22 cellular contexts compared by ENCODE assay signal in genomic region chr1:233972951-233973635, GRCh38.
DNase-seq lines count a peak whose midpoint lies in the region; ATAC-seq, FAIRE-seq and TF ChIP-seq lines count a peak whose summit lies in the region.
"Had no signal": no experiment of that assay in that cellular context is flagged by ENCODE, and none has a peak within 500 bp of the region (broad histone marks: within the 10 kb centered on the region; RNA-seq: fewer than 3 reads in every experiment).

No MANE protein-coding gene starts in this region.

- FAIRE-seq in K562 (lab: Jason Lieb, UNC) (peak; percentile 95), urothelium cell line (lab: Jason Lieb, UNC) (no peak)

- no peaks in the 10 kb centered on the region for H3K9me3 Mint-ChIP-seq in MCF 10A (ENCODE audit: unreplicated experiment)
- H3K9me3 Mint-ChIP-seq in activated naive CD4-positive, alpha-beta T cell treated with anti-CD3 and anti-CD28 coated beads, Interleukin-2, amount 50 U/mL, for 72 hours, result no peaks in the 10 kb centered on the region
- H3K9me3 Mint-ChIP-seq: central memory CD8-positive, alpha-beta T cell had no signal

- peak overlapping the region; percentile 88 for H2AFZ ChIP-seq in K562 (ENCODE audit: low read depth, low read length)

- peaks cover 6% of the 10 kb centered on the region for H3K36me3 Mint-ChIP-seq in MCF 10A (ENCODE audit: insufficient read depth, unreplicated experiment)
- no peaks in the 10 kb centered on the region for H3K36me3 Mint-ChIP-seq in activated naive CD4-positive, alpha-beta T cell treated with anti-CD3 and anti-CD28 coated beads, Interleukin-2, amount 50 U/mL, for 72 hours
- H3K36me3 Mint-ChIP-seq: CD8-positive, alpha-beta memory T cell; naive B cell had no signal

- TF ChIP-seq CTCF in MCF 10A (IDR thresholded peaks at IDR 0.05; ENCODE audit: unreplicated experiment) (no peak), breast epithelium (IDR thresholded peaks at IDR 0.05) (no peak), K562 (IDR thresholded peaks at IDR 0.05 in 2 of 3, conservative IDR thresholded peaks at IDR 0.05 in 1 of 3; ENCODE audit: insufficient read depth in 2 of 3, low read depth in 1 of 3, low read length in 3 of 3) (0 out of 6 replicates have a peak, but pooled peaks of 1 of the 3 experiments have one; percentile 8)

- H3K27ac Mint-ChIP-seq in MCF 10A (ENCODE audit: low read depth, unreplicated experiment), result no peak overlapping the region
- H3K27ac Mint-ChIP-seq in activated naive CD4-positive, alpha-beta T cell treated with anti-CD3 and anti-CD28 coated beads, Interleukin-2, amount 50 U/mL, for 72 hours, result no peak overlapping the region
- H3K27ac Mint-ChIP-seq: activated CD4-positive, alpha-beta T cell treated with anti-CD3 and anti-CD28 coated beads for 36 hours; CD8-positive, alpha-beta memory T cell; naive B cell had no signal

- H3K36me3 ChIP-seq in breast epithelium (no peaks in the 10 kb centered on the region), K562 (ENCODE audit: control insufficient read depth, insufficient read depth, low read length) (no peaks in the 10 kb centered on the region)
- H3K36me3 ChIP-seq: ovary, SJSA1, stomach had no signal

- H3K4me1 Mint-ChIP-seq in MCF 10A (ENCODE audit: insufficient read depth, unreplicated experiment), result peaks cover 9% of the 10 kb centered on the region
- H3K4me1 Mint-ChIP-seq: activated CD4-positive, alpha-beta T cell treated with anti-CD3 and anti-CD28 coated beads for 36 hours; CD8-positive, alpha-beta memory T cell; central memory CD8-positive, alpha-beta T cell; naive B cell had no signal

- TF ChIP-seq EP300 in K562 (IDR thresholded peaks at IDR 0.05; ENCODE audit: low read length), result peak; percentile 82

- H3K27me3 ChIP-seq in breast epithelium (no peaks in the 10 kb centered on the region), K562 (ENCODE audit: control insufficient read depth in 2 of 2, insufficient read depth in 2 of 2, low read length in 2 of 2) (no peaks in the 10 kb centered on the region)
- H3K27me3 ChIP-seq: ovary, SJSA1, stomach had no signal

- ATAC-seq in K562 (peak; percentile 97), GM21360 (IDR thresholded peaks at IDR 0.05; ENCODE audit: unreplicated experiment) (no peak)
- no peak for ATAC-seq in activated naive CD4-positive, alpha-beta T cell treated with anti-CD3 and anti-CD28 coated beads, Interleukin-2, amount 50 U/mL, for 72 hours
- ATAC-seq: activated CD4-positive, alpha-beta T cell treated with anti-CD3 and anti-CD28 coated beads for 36 hours had no signal

- no peaks in the 10 kb centered on the region for H4K20me1 ChIP-seq in K562 (replicated peaks; ENCODE audit: control insufficient read depth, insufficient read depth, low read length)

- no peak overlapping the region for H3K4me3 ChIP-seq in breast epithelium
- H3K4me3 ChIP-seq in K562, result no peak overlapping the region
- H3K4me3 ChIP-seq: ovary, SJSA1, stomach had no signal

- peak overlapping the region; percentile 53 for H3K4me2 ChIP-seq in K562 (ENCODE audit: insufficient read depth, low read length)

- DNase-seq in MCF 10A (ENCODE audit: unreplicated experiment) (peak; percentile 43), breast epithelium (ENCODE audit: low spot score in 2 of 2) (no peak), MV-4-11 (lab: John Stamatoyannopoulos, UW) (peak; percentile 54), K562 (ENCODE audit: extremely low read depth in 1 of 4, low spot score in 3 of 4) (peak; percentile 52 to 84 (median 68)), urothelium cell line (ENCODE audit: low spot score) (peak; percentile 16), NCI-H1092 (lab: John Stamatoyannopoulos, UW) (no peak)
- no peak for DNase-seq in activated naive CD4-positive, alpha-beta T cell treated with anti-CD3 and anti-CD28 coated beads, Interleukin-2, amount 50 U/mL, for 72 hours (ENCODE audit: low spot score in 2 of 2)
- DNase-seq: activated CD4-positive, alpha-beta T cell treated with anti-CD3 and anti-CD28 coated beads for 36 hours; activated effector memory CD4-positive, alpha-beta T cell treated with Interleukin-2 at 50 U/mL for 16 hours; amniotic stem cell; CD8-positive, alpha-beta memory T cell; DND-41; effector memory CD4-positive, alpha-beta T cell; islet precursor cell; naive B cell; NCI-H2029 treated with DMSO at 0.1 percent for 48 hours; ovary; stimulated activated CD4-positive, alpha-beta T cell treated with anti-CD3 and anti-CD28 coated beads, Interleukin-2, amount 100 ng/mL, for 24 hours; stomach had no signal

- intact Hi-C loops in MCF 10A (cut with micrococcal nuclease) (no loop called here), breast epithelium (cut with DNase I; ENCODE audit: low total_unique reads) (no loop called here), K562 (cut with micrococcal nuclease) (no loop called here)

- BruUV-seq in MCF 10A (replicated peaks; lab: Mats Ljungman, UMichigan) (no TSS peak), K562 (replicated peaks; lab: Mats Ljungman, UMichigan) (no TSS peak)

- H3K27ac ChIP-seq in breast epithelium (no peak overlapping the region), K562 (ENCODE audit: extremely low read depth, low read depth, low read length) (peak overlapping the region; percentile 69; the same call in 2 of the 3 replicates)
- H3K27ac ChIP-seq: ovary, SJSA1, stomach had no signal

- no peaks in the 10 kb centered on the region for H3K27me3 Mint-ChIP-seq in MCF 10A (ENCODE audit: insufficient read depth, unreplicated experiment)
- H3K27me3 Mint-ChIP-seq: activated CD4-positive, alpha-beta T cell treated with anti-CD3 and anti-CD28 coated beads for 36 hours had no signal

- H3K9me1 ChIP-seq in K562 (ENCODE audit: control insufficient read depth, insufficient read depth, low read length), result no peaks in the 10 kb centered on the region

- peak in 1 of 2 experiments; percentile 23; a peak in 2 of 4 replicates for TF ChIP-seq RAD21 in K562 (CRISPR knock-in tag; conservative IDR thresholded peaks at IDR 0.05 in 1 of 2, IDR thresholded peaks at IDR 0.05 in 1 of 2)

- H3K9me3 ChIP-seq in breast epithelium (no peaks in the 10 kb centered on the region), K562 (replicated peaks; ENCODE audit: control insufficient read depth, insufficient read depth, low read depth, low read length) (no peaks in the 10 kb centered on the region)
- H3K9me3 ChIP-seq: ovary, SJSA1, stomach had no signal

- no peak overlapping the region; a peak in 1 of 4 replicates for H3K9ac ChIP-seq in K562 (ENCODE audit: insufficient read depth in 1 of 2, low read depth in 2 of 2, low read length in 2 of 2)

- no peaks in the 10 kb centered on the region for H3K79me2 ChIP-seq in K562 (ENCODE audit: control insufficient read depth, insufficient read depth, low read length)

- no peak overlapping the region for H3K4me3 Mint-ChIP-seq in MCF 10A (ENCODE audit: unreplicated experiment)
- H3K4me3 Mint-ChIP-seq: activated CD4-positive, alpha-beta T cell treated with anti-CD3 and anti-CD28 coated beads for 36 hours; CD8-positive, alpha-beta memory T cell; central memory CD8-positive, alpha-beta T cell; naive B cell had no signal

- CTCF ChIA-PET in MCF 10A (lab: Yijun Ruan, JAX), result interaction anchor here (0.8 to 2.8 kb wide), 7 partner anchors 9 to 997 kb away, joined by 3 to 14 read pairs (median 3); no protein-coding TSS in a partner anchor
- CTCF ChIA-PET in K562 (lab: Yijun Ruan, JAX; ENCODE audit: low intra/inter-chr PET ratio), result no interaction called here

- WGBS in K562 (ENCODE audit: insufficient coverage, low coverage, missing lambda C conversion rate), result 15% methylated on average over 7 of the region's 7 CpGs

- POLR2A ChIA-PET in MCF 10A (lab: Yijun Ruan, JAX) (interaction anchor here (1.8 kb wide), 1 partner anchor 12 kb away, joined by 5 read pairs; no protein-coding TSS in a partner anchor), K562 (lab: Yijun Ruan, JAX) (interaction anchor here (0.6 to 2.0 kb wide), 8 partner anchors 12 to 1350 kb away, joined by 3 to 8 read pairs (median 4); no protein-coding TSS in a partner anchor)

- H3K4me1 ChIP-seq in breast epithelium (no peaks in the 10 kb centered on the region), K562 (replicated peaks in 1 of 2; ENCODE audit: control insufficient read depth in 2 of 2, insufficient read depth in 2 of 2, low read length in 2 of 2) (peaks cover 16 to 17% of the 10 kb centered on the region in 2 experiments)
- H3K4me1 ChIP-seq: SJSA1, stomach had no signal

- in situ Hi-C loops in K562 (cut with MboI), result no loop called here

- TF ChIP-seq POLR2A in breast epithelium (IDR thresholded peaks at IDR 0.05) (no peak), K562 (conservative IDR thresholded peaks at IDR 0.05) (no peak)

TF ChIP-seq in K562, 482 proteins besides CTCF, POLR2A, EP300 and RAD21 (continues in another document):
- TF ChIP-seq SNRNP70 (optimal IDR thresholded peaks at IDR 0.05; ENCODE audit: low read depth, low read length) (no peak), MXI1 (IDR thresholded peaks at IDR 0.05; ENCODE audit: low read depth, low read length) (no peak), KDM1A (IDR thresholded peaks at IDR 0.05) (peak; percentile 34 to 43; a peak in 3 of 4 replicates), GATAD2A (IDR thresholded peaks at IDR 0.05) (no peak), ZFP36 (IDR thresholded peaks at IDR 0.05; ENCODE audit: low read depth, low read length, partially characterized antibody) (no peak), DACH1 (IDR thresholded peaks at IDR 0.05; ENCODE audit: partially characterized antibody) (no peak), ZNF445 (CRISPR knock-in tag; IDR thresholded peaks at IDR 0.05; ENCODE audit: low read depth) (peak; percentile 82), ATF6 (CRISPR knock-in tag; IDR thresholded peaks at IDR 0.05) (no peak)

Comparison
In these comparisons a context has a peak if more than half of its experiments do, and no peak if none do; other contexts are left out.
1. DNase-seq: peak in MCF 10A (single experiment), MV-4-11 (single experiment), K562 (4 of 4) and urothelium cell line (single experiment); none in breast epithelium (0 of 2), activated naive CD4-positive, alpha-beta T cell treated with anti-CD3 and anti-CD28 coated beads, Interleukin-2, amount 50 U/mL, for 72 hours (0 of 2) and NCI-H1092 (single experiment).